ENCODE assay signal across 27 cellular contexts in genomic region chr21:15653710-15654109, GRCh38.
"Had no signal": no experiment of that assay in that cellular context is flagged by ENCODE, and none has a peak within 500 bp of the region (broad histone marks: within the 10 kb centered on the region; RNA-seq: fewer than 3 reads in every experiment).

No MANE protein-coding gene starts in this region.

- H3K27ac ChIP-seq: brain microvascular endothelial cell, SJCRH30, VCaP had no signal

- H3K27me3 ChIP-seq: brain microvascular endothelial cell, SJCRH30 had no signal

- H3K36me3 ChIP-seq: brain microvascular endothelial cell, SJCRH30 had no signal

- H3K4me1 ChIP-seq: SJCRH30 had no signal

- H3K9me3 ChIP-seq: SJCRH30 had no signal

- H3K4me3 ChIP-seq: SJCRH30 had no signal

- DNase-seq: activated B cell treated with CpG ODN at 0.5 μM for 24 hours; activated CD4-positive, alpha-beta memory T cell treated with anti-CD3 and anti-CD28 coated beads, Interleukin-2, amount 10 ng/mL, durations not matched to agents 7 days and 5 days; activated CD4-positive, alpha-beta T cell treated with anti-CD3 and anti-CD28 coated beads for 1 hour; activated CD4-positive, alpha-beta T cell treated with anti-CD3 and anti-CD28 coated beads for 48 hours; activated effector memory CD4-positive, alpha-beta T cell treated with anti-CD3 and anti-CD28 coated beads, Interleukin-2, amount 50 U/mL, for 16 hours; activated naive CD4-positive, alpha-beta T cell; activated naive CD4-positive, alpha-beta T cell treated with anti-CD3 and anti-CD28 coated beads, Interleukin-2, amount 50 U/mL, for 16 hours; activated naive CD8-positive, alpha-beta T cell treated with anti-CD3 and anti-CD28 coated beads for 36 hours; activated T-cell treated with anti-CD3 and anti-CD28 coated beads, Interleukin-2, amount 50 U/mL, for 1 hour; activated T-cell treated with anti-CD3 and anti-CD28 coated beads, Interleukin-2, amount 50 U/mL, for 72 hours; amniotic stem cell; aorta; brain microvascular endothelial cell; central memory CD4-positive, alpha-beta T cell; NCI-H1105; NCI-H1417 treated with DMSO at 0.1 percent for 48 hours; NCI-H1694; NCI-H1930; NCI-H2081 treated with DMSO at 0.1 percent for 48 hours; NCI-H510A; SHP77; SJCRH30; SW 1271; T-helper 1 cell; T-helper 2 cell; T-helper 9 cell had no signal
